ENCODE assay signal across 21 cellular contexts in the genomic region with DNA sequence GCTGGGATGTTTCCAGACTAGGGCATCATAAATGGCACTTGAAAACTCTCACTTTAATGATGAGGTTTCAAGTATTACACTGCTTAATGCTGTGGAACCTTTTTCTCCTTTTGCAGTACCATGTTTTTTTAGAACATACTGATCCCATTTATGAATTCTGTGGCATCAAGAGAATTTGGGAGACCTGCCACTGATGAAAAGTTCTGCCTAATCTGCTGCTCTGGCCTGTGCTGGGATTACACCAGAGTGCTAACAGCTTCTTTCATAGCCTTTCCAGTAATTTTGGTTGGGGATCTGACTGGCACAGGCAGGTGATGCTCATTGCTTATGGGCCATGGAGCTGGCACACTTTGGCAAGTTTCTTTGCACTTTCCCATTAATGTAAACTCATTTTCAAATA. TPM values are rescaled to one million over a fixed set of nuclear protein-coding genes. Genes with fewer than 3 reads are reported as not detected.
DNase-seq lines count a peak whose midpoint lies in the region; TF ChIP-seq lines count a peak whose summit lies in the region.
"Had no signal": no experiment of that assay in that cellular context is flagged by ENCODE, and none has a peak within 500 bp of the region (broad histone marks: within the 10 kb centered on the region; RNA-seq: fewer than 3 reads in every experiment).

No MANE protein-coding gene starts in this region.

- H3K4me3 ChIP-seq in AG10803 (ENCODE audit: low read length) (no peak overlapping the region), breast epithelium (no peak overlapping the region)
- H3K4me3 ChIP-seq: GM23338, SK-N-MC had no signal

- intact Hi-C loops in breast epithelium (cut with DNase I; ENCODE audit: low total_unique reads) = no loop called here

- no peak overlapping the region for H3K27ac ChIP-seq in breast epithelium
- H3K27ac ChIP-seq: SK-N-MC had no signal

- DNase-seq in AG10803 (ENCODE audit: low read depth) (peak; percentile 13), DMS79 treated with DMSO at 0.1 percent for 48 hours (lab: John Stamatoyannopoulos, UW) (peak; percentile 66), NCI-H446 treated with DMSO at 0.1 percent for 48 hours (lab: John Stamatoyannopoulos, UW) (peak; percentile 64), fibroblast of gingiva (ENCODE audit: low read depth) (peak; percentile 45), SHP77 treated with DMSO at 0.1 percent for 48 hours (lab: John Stamatoyannopoulos, UW) (no peak), breast epithelium (ENCODE audit: low spot score in 2 of 2) (no peak), kidney glomerular epithelial cell (lab: John Stamatoyannopoulos, UW) (no peak), nucleus accumbens (lab: John Stamatoyannopoulos, UW) (no peak)
- DNase-seq: CD4-positive, alpha-beta T cell; COR-L47; DMS153; GF-D8; HCEC 1CT; KBM-7; NCI-H1092; NCI-H2081 treated with DMSO at 0.1 percent for 48 hours; NCI-H526; SHP77; SW 1271 had no signal

- H3K4me1 ChIP-seq in breast epithelium = no peaks in the 10 kb centered on the region

- no peaks in the 10 kb centered on the region for H3K9me3 ChIP-seq in breast epithelium

- H3K36me3 ChIP-seq in breast epithelium = no peaks in the 10 kb centered on the region

- TF ChIP-seq CTCF in AG10803 (conservative IDR thresholded peaks at IDR 0.05; ENCODE audit: low read length) (no peak), breast epithelium (IDR thresholded peaks at IDR 0.05) (no peak)

- no peak for TF ChIP-seq POLR2A in breast epithelium (IDR thresholded peaks at IDR 0.05)

- no peaks in the 10 kb centered on the region for H3K27me3 ChIP-seq in breast epithelium

RNA-seq across cellular contexts. Expression of a gene that starts 24.3 kb away (rescaled TPM):
- total RNA-seq in breast epithelium = 10 to 100 TPM; 38.3 to 50.1 (median 38.7) TPM

Comparison
In these comparisons a context has a peak if more than half of its experiments do, and no peak if none do; other contexts are left out.
1. DNase-seq: peak in AG10803 (single experiment), DMS79 treated with DMSO at 0.1 percent for 48 hours (single experiment), NCI-H446 treated with DMSO at 0.1 percent for 48 hours (single experiment) and fibroblast of gingiva (single experiment); none in SHP77 treated with DMSO at 0.1 percent for 48 hours (single experiment), breast epithelium (0 of 2), kidney glomerular epithelial cell (single experiment) and nucleus accumbens (0 of 56).